Comparison of ENCODE assay signal across 23 cellular contexts in genomic region chr9:124441291-124441690, GRCh38. TPM values are rescaled to one million over a fixed set of nuclear protein-coding genes. Genes with fewer than 3 reads are reported as not detected.
DNase-seq lines count a peak whose midpoint lies in the region; ATAC-seq, FAIRE-seq and TF ChIP-seq lines count a peak whose summit lies in the region.
"Had no signal": no experiment of that assay in that cellular context is flagged by ENCODE, and none has a peak within 500 bp of the region (broad histone marks: within the 10 kb centered on the region; RNA-seq: fewer than 3 reads in every experiment).

No MANE protein-coding gene starts in this region.

- no peaks in the 10 kb centered on the region for H3K9me2 ChIP-seq in OCI-LY1 (ENCODE audit: low read depth, low read length)
- H3K9me2 ChIP-seq: SK-N-SH had no signal

- H3K4me2 ChIP-seq in OCI-LY1 (ENCODE audit: low read length) (no peak overlapping the region), HepG2 (ENCODE audit: low read depth, low read length) (no peak overlapping the region)
- H3K4me2 ChIP-seq: A549, SK-N-SH had no signal

- H3K9ac ChIP-seq in OCI-LY1 (ENCODE audit: low read length) (no peak overlapping the region), HepG2 (ENCODE audit: insufficient read depth, low read depth, low read length) (no peak overlapping the region)
- H3K9ac ChIP-seq: SK-N-SH had no signal

- H3K36me3 ChIP-seq in OCI-LY1 (ENCODE audit: insufficient read depth, low read length): no peaks in the 10 kb centered on the region
- H3K36me3 ChIP-seq in HepG2 (replicated peaks in 1 of 2; ENCODE audit: control insufficient read depth in 1 of 2, insufficient read depth in 2 of 2, low read length in 2 of 2): no peaks in the 10 kb centered on the region

- H4K20me1 ChIP-seq in OCI-LY1 (ENCODE audit: insufficient read depth, low read length): no peaks in the 10 kb centered on the region
- H4K20me1 ChIP-seq in HepG2 (ENCODE audit: insufficient read depth, low read length): no peaks in the 10 kb centered on the region

- in situ Hi-C loops in HepG2 (cut with HindIII; ENCODE audit: extremely low pct_ligation_motif_present, low pct_unique_long_range_greater_than_20kb): no loop called here

- H2AFZ ChIP-seq in OCI-LY1 (ENCODE audit: low read length): no peak overlapping the region
- no peak overlapping the region for H2AFZ ChIP-seq in HepG2 (ENCODE audit: low read length)

- peaks cover 34% of the 10 kb centered on the region for H3K27me3 Mint-ChIP-seq in activated naive CD8-positive, alpha-beta T cell treated with anti-CD3 and anti-CD28 coated beads, Interleukin-2, amount 10 ng/mL, durations not matched to agents 7 days and 5 days
- peaks cover 26% of the 10 kb centered on the region for H3K27me3 Mint-ChIP-seq in activated naive CD8-positive, alpha-beta T cell treated with anti-CD3 and anti-CD28 coated beads, Interleukin-2, amount 50 U/mL, for 24 hours
- peaks cover 44% of the 10 kb centered on the region for H3K27me3 Mint-ChIP-seq in activated naive CD4-positive, alpha-beta T cell treated with anti-CD3 and anti-CD28 coated beads, Interleukin-2, amount 10 ng/mL, durations not matched to agents 7 days and 5 days

- intact Hi-C loops in HepG2 (cut with micrococcal nuclease; ENCODE audit: unreplicated experiment): no loop called here

- TF ChIP-seq POLR2A in HepG2 (IDR thresholded peaks at IDR 0.05; ENCODE audit: insufficient read depth in 1 of 2, low read depth in 2 of 2, low read length in 2 of 2): no peak

- H3K4me3 Mint-ChIP-seq in activated naive CD8-positive, alpha-beta T cell treated with anti-CD3 and anti-CD28 coated beads, Interleukin-2, amount 10 ng/mL, durations not matched to agents 7 days and 5 days: no peak overlapping the region
- no peak overlapping the region for H3K4me3 Mint-ChIP-seq in activated naive CD8-positive, alpha-beta T cell treated with anti-CD3 and anti-CD28 coated beads, Interleukin-2, amount 50 U/mL, for 24 hours
- H3K4me3 Mint-ChIP-seq in activated naive CD4-positive, alpha-beta T cell treated with anti-CD3 and anti-CD28 coated beads, Interleukin-2, amount 10 ng/mL, durations not matched to agents 7 days and 5 days: no peak overlapping the region
- H3K4me3 Mint-ChIP-seq: CD8-positive, alpha-beta T cell; H9 had no signal

- POLR2A ChIA-PET in activated naive CD8-positive, alpha-beta T cell treated with anti-CD3 and anti-CD28 coated beads, Interleukin-2, amount 10 ng/mL, durations not matched to agents 7 days and 5 days (lab: Charles Lee): interaction anchor here (0.7 kb wide), 1 partner anchor 307 kb away, joined by 5 read pairs; no protein-coding TSS in a partner anchor
- POLR2A ChIA-PET in HepG2 (lab: Yijun Ruan, JAX): no interaction called here

- H3K36me3 Mint-ChIP-seq in activated naive CD8-positive, alpha-beta T cell treated with anti-CD3 and anti-CD28 coated beads, Interleukin-2, amount 10 ng/mL, durations not matched to agents 7 days and 5 days: no peaks in the 10 kb centered on the region
- peaks cover 2% of the 10 kb centered on the region for H3K36me3 Mint-ChIP-seq in activated naive CD8-positive, alpha-beta T cell treated with anti-CD3 and anti-CD28 coated beads, Interleukin-2, amount 50 U/mL, for 24 hours (ENCODE audit: low read depth)
- no peaks in the 10 kb centered on the region for H3K36me3 Mint-ChIP-seq in activated naive CD4-positive, alpha-beta T cell treated with anti-CD3 and anti-CD28 coated beads, Interleukin-2, amount 10 ng/mL, durations not matched to agents 7 days and 5 days
- H3K36me3 Mint-ChIP-seq: CD8-positive, alpha-beta T cell had no signal

- DNase-seq in activated naive CD8-positive, alpha-beta T cell treated with anti-CD3 and anti-CD28 coated beads, Interleukin-2, amount 10 ng/mL, durations not matched to agents 7 days and 5 days: peak; percentile 11
- no peak for DNase-seq in activated naive CD8-positive, alpha-beta T cell treated with anti-CD3 and anti-CD28 coated beads, Interleukin-2, amount 50 U/mL, for 24 hours
- no peak for DNase-seq in HepG2 (ENCODE audit: low spot score)
- DNase-seq in middle frontal gyrus (ENCODE audit: extremely low spot score, low spot score): no peak
- DNase-seq in activated naive CD4-positive, alpha-beta T cell treated with anti-CD3 and anti-CD28 coated beads, Interleukin-2, amount 10 ng/mL, durations not matched to agents 7 days and 5 days: no peak
- DNase-seq: Calu3; CD8-positive, alpha-beta T cell; H9; IMR-90; Karpas-422; NCI-H1436; NCI-H1930; NCI-H526; SHP77 treated with DMSO at 0.1 percent for 48 hours; SK-N-SH had no signal

- no peak for FAIRE-seq in HepG2 (lab: Jason Lieb, UNC)
- FAIRE-seq: A549 had no signal

- TF ChIP-seq EP300 in HepG2 (IDR thresholded peaks at IDR 0.05; ENCODE audit: low read depth in 2 of 2, low read length in 2 of 2): no peak
- no peak for TF ChIP-seq EP300 in HepG2 (CRISPR knock-in tag; IDR thresholded peaks at IDR 0.05; ENCODE audit: borderline replicate concordance)

- no peaks in the 10 kb centered on the region for H3K9me3 Mint-ChIP-seq in activated naive CD8-positive, alpha-beta T cell treated with anti-CD3 and anti-CD28 coated beads, Interleukin-2, amount 10 ng/mL, durations not matched to agents 7 days and 5 days
- H3K9me3 Mint-ChIP-seq in activated naive CD8-positive, alpha-beta T cell treated with anti-CD3 and anti-CD28 coated beads, Interleukin-2, amount 50 U/mL, for 24 hours: no peaks in the 10 kb centered on the region
- no peaks in the 10 kb centered on the region for H3K9me3 Mint-ChIP-seq in activated naive CD4-positive, alpha-beta T cell treated with anti-CD3 and anti-CD28 coated beads, Interleukin-2, amount 10 ng/mL, durations not matched to agents 7 days and 5 days
- H3K9me3 Mint-ChIP-seq: CD8-positive, alpha-beta T cell had no signal

- H3K27ac ChIP-seq in OCI-LY1 (ENCODE audit: low read depth, low read length, poor library complexity, severe bottlenecking) (no peak overlapping the region), HepG2 (ENCODE audit: extremely low read length, insufficient read depth, low read length) (no peak overlapping the region)
- H3K27ac ChIP-seq: A549, HL-60 had no signal

- H3K4me1 Mint-ChIP-seq in activated naive CD8-positive, alpha-beta T cell treated with anti-CD3 and anti-CD28 coated beads, Interleukin-2, amount 10 ng/mL, durations not matched to agents 7 days and 5 days: no peaks in the 10 kb centered on the region
- no peaks in the 10 kb centered on the region for H3K4me1 Mint-ChIP-seq in activated naive CD8-positive, alpha-beta T cell treated with anti-CD3 and anti-CD28 coated beads, Interleukin-2, amount 50 U/mL, for 24 hours
- H3K4me1 Mint-ChIP-seq in activated naive CD4-positive, alpha-beta T cell treated with anti-CD3 and anti-CD28 coated beads, Interleukin-2, amount 10 ng/mL, durations not matched to agents 7 days and 5 days: no peaks in the 10 kb centered on the region
- H3K4me1 Mint-ChIP-seq: H9 had no signal

- no peaks in the 10 kb centered on the region for H3K79me2 ChIP-seq in OCI-LY1 (ENCODE audit: insufficient read depth, low read length)
- H3K79me2 ChIP-seq in HepG2 (ENCODE audit: insufficient read depth, low read length): no peaks in the 10 kb centered on the region

- no peaks in the 10 kb centered on the region for H3K27me3 ChIP-seq in OCI-LY1 (ENCODE audit: insufficient read depth, low read length)
- peaks cover 0 to 5% of the 10 kb centered on the region in 2 experiments; a peak in 2 of 5 replicates for H3K27me3 ChIP-seq in HepG2 (ENCODE audit: control insufficient read depth in 1 of 2, insufficient read depth in 2 of 2, low read length in 2 of 2)

- TF ChIP-seq RAD21 in HepG2 (CRISPR knock-in tag; IDR thresholded peaks at IDR 0.05): no peak

- no peaks in the 10 kb centered on the region for H3K4me1 ChIP-seq in OCI-LY1 (ENCODE audit: insufficient read depth, low read length, severe bottlenecking)
- no peaks in the 10 kb centered on the region for H3K4me1 ChIP-seq in HepG2 (ENCODE audit: insufficient read depth, low read length)
- H3K4me1 ChIP-seq: A549 had no signal

- H3K9me3 ChIP-seq in OCI-LY1 (ENCODE audit: low read length) (no peaks in the 10 kb centered on the region), HepG2 (ENCODE audit: low read length) (no peaks in the 10 kb centered on the region)
- H3K9me3 ChIP-seq: A549, SK-N-SH had no signal

- no peaks in the 10 kb centered on the region for H3F3A ChIP-seq in OCI-LY1 (ENCODE audit: insufficient read depth, low read length)

- CTCF ChIA-PET in HepG2 (lab: Yijun Ruan, JAX; ENCODE audit: low intra/inter-chr PET ratio, low total read pairs): no interaction called here
- CTCF ChIA-PET in activated naive CD4-positive, alpha-beta T cell treated with anti-CD3 and anti-CD28 coated beads, Interleukin-2, amount 10 ng/mL, durations not matched to agents 7 days and 5 days (lab: Charles Lee): no interaction called here

- no peak for ATAC-seq in activated naive CD8-positive, alpha-beta T cell treated with anti-CD3 and anti-CD28 coated beads, Interleukin-2, amount 10 ng/mL, durations not matched to agents 7 days and 5 days (ENCODE audit: low read depth)
- ATAC-seq in activated naive CD8-positive, alpha-beta T cell treated with anti-CD3 and anti-CD28 coated beads, Interleukin-2, amount 50 U/mL, for 24 hours: no peak
- no peak for ATAC-seq in HepG2
- no peak for ATAC-seq in GM21515 (IDR thresholded peaks at IDR 0.05; ENCODE audit: unreplicated experiment)
- ATAC-seq: A549; CD8-positive, alpha-beta T cell had no signal

- no peak overlapping the region for H3K27ac Mint-ChIP-seq in activated naive CD8-positive, alpha-beta T cell treated with anti-CD3 and anti-CD28 coated beads, Interleukin-2, amount 10 ng/mL, durations not matched to agents 7 days and 5 days
- H3K27ac Mint-ChIP-seq in activated naive CD8-positive, alpha-beta T cell treated with anti-CD3 and anti-CD28 coated beads, Interleukin-2, amount 50 U/mL, for 24 hours: no peak overlapping the region
- H3K27ac Mint-ChIP-seq in activated naive CD4-positive, alpha-beta T cell treated with anti-CD3 and anti-CD28 coated beads, Interleukin-2, amount 10 ng/mL, durations not matched to agents 7 days and 5 days: no peak overlapping the region
- H3K27ac Mint-ChIP-seq: CD8-positive, alpha-beta T cell; H9 had no signal

- peak; percentile 31; the same call in 1 of the 2 replicates for TF ChIP-seq CTCF in OCI-LY1 (IDR thresholded peaks at IDR 0.05; ENCODE audit: low read length)
- TF ChIP-seq CTCF in HepG2 (CRISPR knock-in tag; IDR thresholded peaks at IDR 0.05): 0 out of 2 replicates have a peak, but pooled peaks have one; percentile 8

- 78% methylated on average over 16 of the region's 16 CpGs for WGBS in HepG2 (ENCODE audit: low lambda C conversion rate)

- no TSS peak for BruUV-seq in HepG2 (replicated peaks; lab: Mats Ljungman, UMichigan)

- H3K4me3 ChIP-seq in OCI-LY1 (ENCODE audit: low read depth, low read length, poor library complexity, severe bottlenecking) (no peak overlapping the region), HepG2 (replicated peaks in 1 of 3; ENCODE audit: insufficient read depth in 1 of 3, low read depth in 2 of 3, low read length in 3 of 3) (no peak overlapping the region)
- H3K4me3 ChIP-seq: A549 had no signal

RNA-seq across cellular contexts. Expression of gene ADGRD2, which starts 9.0 kb away (rescaled TPM):
- not detected for total RNA-seq in activated naive CD8-positive, alpha-beta T cell treated with anti-CD3 and anti-CD28 coated beads, Interleukin-2, amount 10 ng/mL, durations not matched to agents 7 days and 5 days
- not detected in 2 replicates for total RNA-seq in HepG2 (2016; rRNA removed; fragmentation: Illumina TruSeq; extraction: Trizol)
- total RNA-seq in HepG2 (2016; cell fraction: cytosol; rRNA removed; fragmentation: Illumina TruSeq; extraction: Trizol; ENCODE audit: low read depth): not detected in 2 replicates
- total RNA-seq in HepG2 (2016; cell fraction: insoluble cytoplasmic fraction; rRNA removed; fragmentation: Illumina TruSeq; extraction: Trizol): not detected in 2 replicates
- total RNA-seq in HepG2 (2016; cell fraction: membrane; rRNA removed; fragmentation: Illumina TruSeq; extraction: Trizol): not detected in 2 replicates
- not detected in 2 replicates for total RNA-seq in HepG2 (2016; cell fraction: nucleus; rRNA removed; fragmentation: Illumina TruSeq; extraction: Trizol)
- polyA plus RNA-seq in HepG2 (2011; rRNA removed): not detected in 2 replicates
- polyA plus RNA-seq in HepG2 (2011; cell fraction: cytosol; rRNA removed): not detected in 2 replicates
- polyA plus RNA-seq in HepG2 (2011; cell fraction: nucleus; rRNA removed): not detected in 2 replicates
- not detected in 2 replicates for polyA plus RNA-seq in HepG2 (2012)
- not detected in 2 replicates for polyA plus RNA-seq in HepG2 (2016; cell fraction: cytosol; fragmentation: Illumina TruSeq; extraction: Trizol; ENCODE audit: low read depth)
- polyA plus RNA-seq in HepG2 (2016; cell fraction: insoluble cytoplasmic fraction; fragmentation: Illumina TruSeq; extraction: Trizol; ENCODE audit: low read depth): not detected in 2 replicates
- not detected in 2 replicates for polyA plus RNA-seq in HepG2 (2016; cell fraction: membrane; fragmentation: Illumina TruSeq; extraction: Trizol; ENCODE audit: low read depth)
- polyA plus RNA-seq in HepG2 (2016; cell fraction: nucleus; fragmentation: Illumina TruSeq; extraction: Trizol; ENCODE audit: insufficient read depth, low read depth): not detected in 2 replicates
- polyA minus RNA-seq in HepG2 (2011; rRNA and poly(A)+ RNA removed; ENCODE audit: low replicate concordance): not detected in 2 replicates
- not detected in 2 replicates for polyA minus RNA-seq in HepG2 (2011; cell fraction: cytosol; rRNA and poly(A)+ RNA removed)
- not detected in 2 replicates for polyA minus RNA-seq in HepG2 (2011; cell fraction: nucleus; rRNA and poly(A)+ RNA removed)
- total RNA-seq: Calu3; CD8-positive, alpha-beta T cell; HT1080; IMR-90; MCF 10A; RPMI7951 had no signal
- polyA plus RNA-seq: A549, BJ, IMR-90 had no signal

RNA-seq across cellular contexts. Expression of gene PSMB7, which starts 26.0 kb away (rescaled TPM):
- total RNA-seq in activated naive CD8-positive, alpha-beta T cell treated with anti-CD3 and anti-CD28 coated beads, Interleukin-2, amount 10 ng/mL, durations not matched to agents 7 days and 5 days: 10 to 100 TPM; 88.7 to 93.6 TPM
- 259 and 395 TPM in 2 replicates for total RNA-seq in HepG2 (2016; rRNA removed; fragmentation: Illumina TruSeq; extraction: Trizol)
- 81.7 and 96.6 TPM in 2 replicates for total RNA-seq in HepG2 (2016; cell fraction: cytosol; rRNA removed; fragmentation: Illumina TruSeq; extraction: Trizol; ENCODE audit: low read depth)
- 268 and 419 TPM in 2 replicates for total RNA-seq in HepG2 (2016; cell fraction: insoluble cytoplasmic fraction; rRNA removed; fragmentation: Illumina TruSeq; extraction: Trizol)
- total RNA-seq in HepG2 (2016; cell fraction: membrane; rRNA removed; fragmentation: Illumina TruSeq; extraction: Trizol): 127 and 128 TPM in 2 replicates
- 111 and 118 TPM in 2 replicates for total RNA-seq in HepG2 (2016; cell fraction: nucleus; rRNA removed; fragmentation: Illumina TruSeq; extraction: Trizol)
- polyA plus RNA-seq in HepG2 (2011; rRNA removed): 261 and 291 TPM in 2 replicates
- polyA plus RNA-seq in HepG2 (2011; cell fraction: cytosol; rRNA removed): 283 and 308 TPM in 2 replicates
- polyA plus RNA-seq in HepG2 (2011; cell fraction: nucleus; rRNA removed): 63.6 and 73.0 TPM in 2 replicates
- 163 and 239 TPM in 2 replicates for polyA plus RNA-seq in HepG2 (2012)
- polyA plus RNA-seq in HepG2 (2016; cell fraction: cytosol; fragmentation: Illumina TruSeq; extraction: Trizol; ENCODE audit: low read depth): 101 and 108 TPM in 2 replicates
- polyA plus RNA-seq in HepG2 (2016; cell fraction: insoluble cytoplasmic fraction; fragmentation: Illumina TruSeq; extraction: Trizol; ENCODE audit: low read depth): 433 and 456 TPM in 2 replicates
- 121 and 132 TPM in 2 replicates for polyA plus RNA-seq in HepG2 (2016; cell fraction: membrane; fragmentation: Illumina TruSeq; extraction: Trizol; ENCODE audit: low read depth)
- 139 and 158 TPM in 2 replicates for polyA plus RNA-seq in HepG2 (2016; cell fraction: nucleus; fragmentation: Illumina TruSeq; extraction: Trizol; ENCODE audit: insufficient read depth, low read depth)
- polyA minus RNA-seq in HepG2 (2011; rRNA and poly(A)+ RNA removed; ENCODE audit: low replicate concordance): 167 and 496 TPM in 2 replicates
- polyA minus RNA-seq in HepG2 (2011; cell fraction: cytosol; rRNA and poly(A)+ RNA removed): 83.8 and 88.1 TPM in 2 replicates
- polyA minus RNA-seq in HepG2 (2011; cell fraction: nucleus; rRNA and poly(A)+ RNA removed): 83.6 and 97.7 TPM in 2 replicates
